Comparison of ENCODE assay signal across 9 cellular contexts in the genomic region with DNA sequence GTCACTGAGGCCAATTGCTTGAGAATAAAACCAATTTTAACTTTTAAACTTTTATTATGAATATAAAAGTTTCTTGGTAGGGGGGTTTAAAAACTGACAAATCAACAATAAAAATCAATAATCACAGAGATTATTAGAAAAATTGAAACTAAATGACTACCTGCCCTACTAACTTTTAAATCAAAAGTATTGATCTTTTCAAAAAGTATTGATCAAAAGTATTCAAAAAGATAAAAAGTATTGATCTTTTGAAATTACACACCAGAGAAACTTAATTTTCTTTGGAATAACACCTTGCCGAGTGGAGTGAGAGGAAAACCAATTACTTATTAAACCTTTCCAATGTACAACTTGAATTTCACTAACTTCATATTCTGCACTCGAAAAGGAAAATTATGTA. TPM values are rescaled to one million over a fixed set of nuclear protein-coding genes. Genes with fewer than 3 reads are reported as not detected.
A peak's percentile ranks its signal among the peaks of the same experiment; 100 is the strongest.
DNase-seq lines count a peak whose midpoint lies in the region; ATAC-seq, FAIRE-seq and TF ChIP-seq lines count a peak whose summit lies in the region.
"Had no signal": no experiment of that assay in that cellular context is flagged by ENCODE, and none has a peak within 500 bp of the region (broad histone marks: within the 10 kb centered on the region; RNA-seq: fewer than 3 reads in every experiment).

No MANE protein-coding gene starts in this region.

- no peaks in the 10 kb centered on the region for H3K9me3 Mint-ChIP-seq in progenitor cell of endocrine pancreas (ENCODE audit: low read depth)

- TF ChIP-seq CTCF in epithelial cell of proximal tubule (conservative IDR thresholded peaks at IDR 0.05; ENCODE audit: low read depth, low read length) (no peak), progenitor cell of endocrine pancreas (IDR thresholded peaks at IDR 0.05; ENCODE audit: unreplicated experiment) (no peak)

- no peak overlapping the region for H3K27ac Mint-ChIP-seq in progenitor cell of endocrine pancreas

- H3K4me1 ChIP-seq in SJCRH30, result peaks cover 4% of the 10 kb centered on the region; the same call in 1 of the 2 replicates

- no peaks in the 10 kb centered on the region for H3K27me3 ChIP-seq in SJCRH30

- peak; percentile 85 for FAIRE-seq in G401.6 (lab: Jason Lieb, UNC)

- no peaks in the 10 kb centered on the region for H3K9me3 ChIP-seq in SJCRH30 (replicated peaks)

- H3K36me3 Mint-ChIP-seq in progenitor cell of endocrine pancreas (ENCODE audit: insufficient read depth), result peaks cover 7% of the 10 kb centered on the region

- no peak overlapping the region for H3K27ac ChIP-seq in SJCRH30

- H3K4me1 Mint-ChIP-seq in progenitor cell of endocrine pancreas (ENCODE audit: low read depth), result peaks cover 14% of the 10 kb centered on the region

- H3K4me3 ChIP-seq in SJCRH30 (peak overlapping the region; percentile 93), epithelial cell of proximal tubule (ENCODE audit: low read depth, low read length) (peak overlapping the region; percentile 73)

- peaks cover 2% of the 10 kb centered on the region for H3K27me3 Mint-ChIP-seq in progenitor cell of endocrine pancreas

- H3K36me3 ChIP-seq in SJCRH30, result peaks cover 38% of the 10 kb centered on the region

- H3K4me3 Mint-ChIP-seq in progenitor cell of endocrine pancreas (ENCODE audit: low read depth), result peak overlapping the region; percentile 93

- ATAC-seq in HG02884 (IDR thresholded peaks at IDR 0.05; ENCODE audit: unreplicated experiment), result no peak

- DNase-seq in SJCRH30, result no peak
- DNase-seq in epithelial cell of proximal tubule (ENCODE audit: low read depth), result no peak
- no peak for DNase-seq in progenitor cell of endocrine pancreas (ENCODE audit: low spot score, unreplicated experiment)
- DNase-seq in NCI-H2171 treated with DMSO at 0.1 percent for 48 hours (lab: John Stamatoyannopoulos, UW), result no peak
- no peak for DNase-seq in Ammon's horn (ENCODE audit: low spot score)
- no peak for DNase-seq in iPS-NIHi7 (ENCODE audit: extremely low spot score)
- DNase-seq: activated CD8-positive, alpha-beta memory T cell treated with anti-CD3 and anti-CD28 coated beads, Interleukin-2, amount 50 U/mL, for 48 hours had no signal

RNA-seq across cellular contexts. Expression of a gene that starts 2.2 kb away (rescaled TPM):
- 18.5 and 21.3 TPM in 2 replicates for total RNA-seq in SJCRH30 (2014; rRNA removed; shearing (Covaris generic))
- total RNA-seq in epithelial cell of proximal tubule (5.4 and 6.9 TPM in 2 replicates), progenitor cell of endocrine pancreas (8.7 and 9.3 TPM in 2 replicates)
